ENCODE assay signal across 9 cellular contexts in genomic region chr4:176013466-176014247, GRCh38. TPM values are rescaled to one million over a fixed set of nuclear protein-coding genes. Genes with fewer than 3 reads are reported as not detected.
DNase-seq lines count a peak whose midpoint lies in the region; ATAC-seq and TF ChIP-seq lines count a peak whose summit lies in the region.
"Had no signal": no experiment of that assay in that cellular context is flagged by ENCODE, and none has a peak within 500 bp of the region (broad histone marks: within the 10 kb centered on the region; RNA-seq: fewer than 3 reads in every experiment).

No MANE protein-coding gene starts in this region.

- CTCF ChIA-PET in naive thymus-derived CD4-positive, alpha-beta T cell (lab: Charles Lee), result no interaction called here

- POLR2A ChIA-PET in naive thymus-derived CD4-positive, alpha-beta T cell (lab: Charles Lee), result no interaction called here

- no peak overlapping the region for H3K4me3 ChIP-seq in naive thymus-derived CD4-positive, alpha-beta T cell (ENCODE audit: low read length)

- H3K36me3 ChIP-seq in naive thymus-derived CD4-positive, alpha-beta T cell (ENCODE audit: control insufficient read depth in 2 of 3, insufficient read depth in 3 of 3, low read length in 3 of 3), result no peaks in the 10 kb centered on the region

- no peaks in the 10 kb centered on the region for H3K36me3 Mint-ChIP-seq in naive thymus-derived CD4-positive, alpha-beta T cell
- no peaks in the 10 kb centered on the region for H3K36me3 Mint-ChIP-seq in type B pancreatic cell

- H3K9me3 Mint-ChIP-seq in naive thymus-derived CD4-positive, alpha-beta T cell, result peaks cover 0 to 6% (median 1%) of the 10 kb centered on the region in 11 donors
- no peaks in the 10 kb centered on the region for H3K9me3 Mint-ChIP-seq in type B pancreatic cell
- H3K9me3 Mint-ChIP-seq: activated T-helper 2 cell treated with anti-CD3 and anti-CD28 coated beads, Interferon-gamma antibody, Interleukin-2, Interleukin-4, amounts not matched to agents 10 μg/mL and 5 μg/mL and 100 μg/mL, durations not matched to agents 14 hours and 24 hours and 36 hours had no signal

- H3K9me3 ChIP-seq in naive thymus-derived CD4-positive, alpha-beta T cell (ENCODE audit: control insufficient read depth in 2 of 3, low read length in 3 of 3), result no peaks in the 10 kb centered on the region

- DNase-seq in naive thymus-derived CD4-positive, alpha-beta T cell, result no peak
- no peak for DNase-seq in type B pancreatic cell (ENCODE audit: extremely low spot score, unreplicated experiment)
- no peak for DNase-seq in activated T-cell treated with anti-CD3 and anti-CD28 coated beads, Interleukin-2, amount 50 U/mL, for 48 hours
- DNase-seq in NCI-H1048 (lab: John Stamatoyannopoulos, UW), result no peak
- DNase-seq in NCI-H69 (lab: John Stamatoyannopoulos, UW), result no peak

- intact Hi-C loops in naive thymus-derived CD4-positive, alpha-beta T cell (cut with micrococcal nuclease), result no loop called here

- H3K4me1 ChIP-seq in naive thymus-derived CD4-positive, alpha-beta T cell (ENCODE audit: control insufficient read depth in 2 of 2, insufficient read depth in 2 of 2, low read length in 2 of 2), result no peaks in the 10 kb centered on the region

- peaks cover 0 to 2% (median 0%) of the 10 kb centered on the region in 5 donors for H3K27me3 Mint-ChIP-seq in naive thymus-derived CD4-positive, alpha-beta T cell
- H3K27me3 Mint-ChIP-seq in type B pancreatic cell, result no peaks in the 10 kb centered on the region

- no peaks in the 10 kb centered on the region for H3K27me3 ChIP-seq in naive thymus-derived CD4-positive, alpha-beta T cell (ENCODE audit: control insufficient read depth in 2 of 2, insufficient read depth in 2 of 2, low read length in 2 of 2)

- H3K27ac Mint-ChIP-seq in naive thymus-derived CD4-positive, alpha-beta T cell, result no peak overlapping the region
- H3K27ac Mint-ChIP-seq in type B pancreatic cell, result no peak overlapping the region
- H3K27ac Mint-ChIP-seq: activated T-helper 2 cell treated with anti-CD3 and anti-CD28 coated beads, Interferon-gamma antibody, Interleukin-2, Interleukin-4, amounts not matched to agents 10 μg/mL and 5 μg/mL and 100 μg/mL, durations not matched to agents 14 hours and 24 hours and 36 hours had no signal

- H3K27ac ChIP-seq in naive thymus-derived CD4-positive, alpha-beta T cell (ENCODE audit: low read depth, low read length), result no peak overlapping the region

- peaks cover 0 to 4% (median 0%) of the 10 kb centered on the region in 7 donors for H3K4me1 Mint-ChIP-seq in naive thymus-derived CD4-positive, alpha-beta T cell
- H3K4me1 Mint-ChIP-seq in type B pancreatic cell (ENCODE audit: unreplicated experiment), result no peaks in the 10 kb centered on the region

- ATAC-seq in GM19043 (IDR thresholded peaks at IDR 0.05; ENCODE audit: low read depth, unreplicated experiment) (peak; percentile 94), HG02759 (IDR thresholded peaks at IDR 0.05; ENCODE audit: unreplicated experiment) (peak; percentile 89), HG03558 (IDR thresholded peaks at IDR 0.05; ENCODE audit: extremely low read depth, unreplicated experiment) (peak; percentile 86)
- ATAC-seq in naive thymus-derived CD4-positive, alpha-beta T cell, result peak; percentile 26

- TF ChIP-seq CTCF in type B pancreatic cell (conservative IDR thresholded peaks at IDR 0.05), result no peak

- H3K4me3 Mint-ChIP-seq in naive thymus-derived CD4-positive, alpha-beta T cell, result no peak overlapping the region
- no peak overlapping the region for H3K4me3 Mint-ChIP-seq in type B pancreatic cell

RNA-seq across cellular contexts. Expression of gene WDR17, which starts 52.0 kb away (rescaled TPM):
- total RNA-seq in naive thymus-derived CD4-positive, alpha-beta T cell, result 1 to 10 TPM in 3 of 5 experiments, under 1 TPM in 2; 0.59 to 1.5 (median 1.1) TPM
- under 1 TPM; 0.22 to 0.23 TPM for polyA plus RNA-seq in naive thymus-derived CD4-positive, alpha-beta T cell
- total RNA-seq in type B pancreatic cell (ENCODE audit: low replicate concordance), result 5.2 and 6.1 TPM in 2 replicates

Comparison
In these comparisons a context has a peak if more than half of its experiments do, and no peak if none do; other contexts are left out.
1. ATAC-seq: peak in every context shown above with its lines; median percentile 94 in GM19043; 89 in HG02759; 86 in HG03558; 26 in naive thymus-derived CD4-positive, alpha-beta T cell.